In genomic region chr4:17681921-17682566, GRCh38 we compare ENCODE assay signal across 18 cellular contexts.
A peak's percentile ranks its signal among the peaks of the same experiment; 100 is the strongest.
DNase-seq lines count a peak whose midpoint lies in the region; ATAC-seq and TF ChIP-seq lines count a peak whose summit lies in the region.
"Had no signal": no experiment of that assay in that cellular context is flagged by ENCODE, and none has a peak within 500 bp of the region (broad histone marks: within the 10 kb centered on the region; RNA-seq: fewer than 3 reads in every experiment).

No MANE protein-coding gene starts in this region.

- no peaks in the 10 kb centered on the region for H3K36me3 ChIP-seq in gastrocnemius medialis
- H3K36me3 ChIP-seq: BE2C, BLaER1 had no signal

- H3K27ac ChIP-seq in gastrocnemius medialis, result peak overlapping the region in 3 of 4 donors; percentile 45 to 61 (median 57)
- H3K27ac ChIP-seq: BLaER1 had no signal

- TF ChIP-seq POLR2A in gastrocnemius medialis (IDR thresholded peaks at IDR 0.05), result no peak

- H3K36me3 Mint-ChIP-seq in neural crest cell (ENCODE audit: low read depth), result no peaks in the 10 kb centered on the region
- H3K36me3 Mint-ChIP-seq: CD14-positive monocyte; CD4-positive, alpha-beta memory T cell; CD4-positive, CD25-positive, alpha-beta regulatory T cell; CD8-positive, alpha-beta memory T cell had no signal

- no peaks in the 10 kb centered on the region for H3K27me3 Mint-ChIP-seq in neural crest cell (ENCODE audit: low read depth)

- no peak overlapping the region for H3K4me3 ChIP-seq in gastrocnemius medialis
- H3K4me3 ChIP-seq: BLaER1, GM12878 had no signal

- TF ChIP-seq CTCF in neural crest cell (conservative IDR thresholded peaks at IDR 0.05), result no peak
- no peak for TF ChIP-seq CTCF in gastrocnemius medialis (IDR thresholded peaks at IDR 0.05 in 4 of 5, conservative IDR thresholded peaks at IDR 0.05 in 1 of 5)

- in situ Hi-C loops in gastrocnemius medialis (cut with MboI; ENCODE audit: low sequenced_read_pairs in 4 of 4), result no loop called here

- H3K4me1 ChIP-seq in gastrocnemius medialis, result peaks cover 15 to 16% of the 10 kb centered on the region in 2 donors
- H3K4me1 ChIP-seq: BE2C had no signal

- no peaks in the 10 kb centered on the region for H3K4me1 Mint-ChIP-seq in neural crest cell
- H3K4me1 Mint-ChIP-seq: CD14-positive monocyte; CD4-positive, alpha-beta memory T cell; CD4-positive, CD25-positive, alpha-beta regulatory T cell; CD8-positive, alpha-beta memory T cell had no signal

- no peak overlapping the region for H3K4me3 Mint-ChIP-seq in neural crest cell
- H3K4me3 Mint-ChIP-seq: CD14-positive monocyte; CD4-positive, alpha-beta memory T cell; CD4-positive, CD25-positive, alpha-beta regulatory T cell; CD8-positive, alpha-beta memory T cell had no signal

- no peaks in the 10 kb centered on the region for H3K27me3 ChIP-seq in gastrocnemius medialis
- H3K27me3 ChIP-seq: BE2C, BLaER1 had no signal

- intact Hi-C loops in gastrocnemius medialis (cut with DNase I; ENCODE audit: low total_unique reads), result no loop called here

- H3K9me3 ChIP-seq in gastrocnemius medialis, result no peaks in the 10 kb centered on the region
- H3K9me3 ChIP-seq: BE2C had no signal

- ATAC-seq in gastrocnemius medialis (peak; percentile 26 to 50), GM21786 (IDR thresholded peaks at IDR 0.05; ENCODE audit: unreplicated experiment) (no peak), GM21717 (IDR thresholded peaks at IDR 0.05; ENCODE audit: unreplicated experiment) (no peak)
- ATAC-seq: GM12878 had no signal

- H3K9me3 Mint-ChIP-seq in neural crest cell, result peaks cover 9% of the 10 kb centered on the region
- H3K9me3 Mint-ChIP-seq: CD4-positive, alpha-beta memory T cell; CD8-positive, alpha-beta memory T cell had no signal

- peak overlapping the region; percentile 83 for H3K27ac Mint-ChIP-seq in neural crest cell (ENCODE audit: unreplicated experiment)
- H3K27ac Mint-ChIP-seq: CD14-positive monocyte; CD4-positive, alpha-beta memory T cell; CD4-positive, CD25-positive, alpha-beta regulatory T cell; CD8-positive, alpha-beta memory T cell had no signal

- DNase-seq in neural crest cell (ENCODE audit: low read depth, low spot score) (no peak), gastrocnemius medialis (no peak), SHP77 treated with DMSO at 0.1 percent for 48 hours (lab: John Stamatoyannopoulos, UW) (no peak)
- DNase-seq: 8988T; ACHN; BE2C; C1 segment of cervical spinal cord; CD4-positive, alpha-beta memory T cell; CD4-positive, CD25-positive, alpha-beta regulatory T cell; CD8-positive, alpha-beta memory T cell; COR-L47; DMS79 treated with DMSO at 0.1 percent for 48 hours; GF-D8 had no signal

Comparison
In these comparisons a context has a peak if more than half of its experiments do, and no peak if none do; other contexts are left out.
1. ATAC-seq: peak in gastrocnemius medialis (2 of 2); none in GM21786 (single experiment) and GM21717 (single experiment).